1 cellular context compared by ENCODE assay signal in the genomic region with DNA sequence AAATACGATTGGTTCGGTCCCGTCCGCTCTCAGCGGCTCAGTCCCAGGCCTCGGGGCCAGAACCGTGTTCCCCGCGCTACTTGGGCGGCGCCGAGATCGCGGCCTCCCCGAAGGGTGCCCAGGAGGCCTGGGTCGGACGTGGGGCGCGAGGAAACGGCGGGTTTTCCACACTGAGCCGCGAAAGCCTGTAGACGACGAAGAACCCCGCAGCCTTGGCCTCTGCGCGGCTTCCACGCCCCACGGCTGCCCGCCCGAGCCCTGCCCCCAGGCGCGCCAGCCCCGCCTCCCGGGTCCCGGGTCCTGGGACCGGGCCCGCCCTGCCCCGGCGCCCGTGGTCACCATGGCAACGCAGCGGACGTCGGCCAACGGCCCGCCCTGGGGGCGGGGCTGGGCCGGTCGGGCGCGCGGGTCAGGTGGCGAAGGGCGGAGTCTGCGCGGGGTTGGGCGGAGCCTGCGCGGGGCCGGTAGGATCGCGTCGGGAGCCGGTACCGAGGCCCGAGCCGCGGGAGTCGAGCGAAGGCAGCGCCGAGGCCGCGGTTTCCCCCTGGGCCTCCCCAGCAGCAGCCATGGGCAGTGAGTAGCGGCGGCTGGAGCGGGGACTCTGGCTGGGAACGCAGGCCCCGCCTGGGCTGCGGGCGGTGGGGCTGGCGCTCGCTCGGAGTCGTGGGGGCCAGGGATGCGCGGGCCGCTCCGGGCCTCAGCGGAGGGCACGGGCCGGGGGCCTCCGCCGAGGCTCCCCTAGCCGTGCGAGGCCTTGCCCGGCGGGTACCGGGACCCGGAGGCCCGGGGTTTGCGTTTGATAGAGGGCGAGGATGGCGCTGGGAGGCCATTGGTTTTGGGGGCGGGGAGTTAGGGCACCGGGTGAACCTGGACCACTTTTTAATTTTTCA.
A peak's percentile ranks its signal among the peaks of the same experiment; 100 is the strongest.
TF ChIP-seq lines count a peak whose summit lies in the region.

A gene (plus strand): TSS at position 456 of the 890 bp plus-strand sequence. CDS start 111 bp downstream, at position 567.

TF ChIP-seq in HepG2, 621 proteins besides CTCF, POLR2A, EP300 and RAD21 (continued from another document and continues in another):
- TF ChIP-seq, protein P1, sequence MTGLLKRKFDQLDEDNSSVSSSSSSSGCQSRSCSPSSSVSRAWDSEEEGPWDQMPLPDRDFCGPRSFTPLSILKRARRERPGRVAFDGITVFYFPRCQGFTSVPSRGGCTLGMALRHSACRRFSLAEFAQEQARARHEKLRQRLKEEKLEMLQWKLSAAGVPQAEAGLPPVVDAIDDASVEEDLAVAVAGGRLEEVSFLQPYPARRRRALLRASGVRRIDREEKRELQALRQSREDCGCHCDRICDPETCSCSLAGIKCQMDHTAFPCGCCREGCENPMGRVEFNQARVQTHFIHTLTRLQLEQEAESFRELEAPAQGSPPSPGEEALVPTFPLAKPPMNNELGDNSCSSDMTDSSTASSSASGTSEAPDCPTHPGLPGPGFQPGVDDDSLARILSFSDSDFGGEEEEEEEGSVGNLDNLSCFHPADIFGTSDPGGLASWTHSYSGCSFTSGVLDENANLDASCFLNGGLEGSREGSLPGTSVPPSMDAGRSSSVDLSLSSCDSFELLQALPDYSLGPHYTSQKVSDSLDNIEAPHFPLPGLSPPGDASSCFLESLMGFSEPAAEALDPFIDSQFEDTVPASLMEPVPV (CRISPR knock-in tag; IDR thresholded peaks at IDR 0.05) = peak; percentile 69; the same call in 1 of the 2 replicates
- TF ChIP-seq, protein P2, sequence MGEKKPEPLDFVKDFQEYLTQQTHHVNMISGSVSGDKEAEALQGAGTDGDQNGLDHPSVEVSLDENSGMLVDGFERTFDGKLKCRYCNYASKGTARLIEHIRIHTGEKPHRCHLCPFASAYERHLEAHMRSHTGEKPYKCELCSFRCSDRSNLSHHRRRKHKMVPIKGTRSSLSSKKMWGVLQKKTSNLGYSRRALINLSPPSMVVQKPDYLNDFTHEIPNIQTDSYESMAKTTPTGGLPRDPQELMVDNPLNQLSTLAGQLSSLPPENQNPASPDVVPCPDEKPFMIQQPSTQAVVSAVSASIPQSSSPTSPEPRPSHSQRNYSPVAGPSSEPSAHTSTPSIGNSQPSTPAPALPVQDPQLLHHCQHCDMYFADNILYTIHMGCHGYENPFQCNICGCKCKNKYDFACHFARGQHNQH (CRISPR knock-in tag; IDR thresholded peaks at IDR 0.05) = no peak; the same call in 1 of the 2 replicates
- TF ChIP-seq PAWR (CRISPR knock-in tag; IDR thresholded peaks at IDR 0.05; ENCODE audit: borderline replicate concordance) (no peak), ZNF33A (CRISPR knock-in tag; IDR thresholded peaks at IDR 0.05; ENCODE audit: borderline replicate concordance) (no peak), RFXANK (CRISPR knock-in tag; IDR thresholded peaks at IDR 0.05) (no peak), ELF3 (CRISPR knock-in tag; IDR thresholded peaks at IDR 0.05) (no peak), ZNF724P (CRISPR knock-in tag; IDR thresholded peaks at IDR 0.05; ENCODE audit: borderline replicate concordance) (0 out of 2 replicates have a peak, but pooled peaks have one; percentile 59), ZNF382 (CRISPR knock-in tag; IDR thresholded peaks at IDR 0.05; ENCODE audit: borderline replicate concordance) (no peak), ASH2L (IDR thresholded peaks at IDR 0.05; ENCODE audit: insufficient read length, low read depth, low read length) (peak; percentile 66), KAT7 (CRISPR knock-in tag; IDR thresholded peaks at IDR 0.05; ENCODE audit: borderline replicate concordance) (0 out of 2 replicates have a peak, but pooled peaks have one; percentile 49), NR2F2 (IDR thresholded peaks at IDR 0.05; ENCODE audit: borderline replicate concordance, low read depth) (no peak)
- TF ChIP-seq, protein P3, sequence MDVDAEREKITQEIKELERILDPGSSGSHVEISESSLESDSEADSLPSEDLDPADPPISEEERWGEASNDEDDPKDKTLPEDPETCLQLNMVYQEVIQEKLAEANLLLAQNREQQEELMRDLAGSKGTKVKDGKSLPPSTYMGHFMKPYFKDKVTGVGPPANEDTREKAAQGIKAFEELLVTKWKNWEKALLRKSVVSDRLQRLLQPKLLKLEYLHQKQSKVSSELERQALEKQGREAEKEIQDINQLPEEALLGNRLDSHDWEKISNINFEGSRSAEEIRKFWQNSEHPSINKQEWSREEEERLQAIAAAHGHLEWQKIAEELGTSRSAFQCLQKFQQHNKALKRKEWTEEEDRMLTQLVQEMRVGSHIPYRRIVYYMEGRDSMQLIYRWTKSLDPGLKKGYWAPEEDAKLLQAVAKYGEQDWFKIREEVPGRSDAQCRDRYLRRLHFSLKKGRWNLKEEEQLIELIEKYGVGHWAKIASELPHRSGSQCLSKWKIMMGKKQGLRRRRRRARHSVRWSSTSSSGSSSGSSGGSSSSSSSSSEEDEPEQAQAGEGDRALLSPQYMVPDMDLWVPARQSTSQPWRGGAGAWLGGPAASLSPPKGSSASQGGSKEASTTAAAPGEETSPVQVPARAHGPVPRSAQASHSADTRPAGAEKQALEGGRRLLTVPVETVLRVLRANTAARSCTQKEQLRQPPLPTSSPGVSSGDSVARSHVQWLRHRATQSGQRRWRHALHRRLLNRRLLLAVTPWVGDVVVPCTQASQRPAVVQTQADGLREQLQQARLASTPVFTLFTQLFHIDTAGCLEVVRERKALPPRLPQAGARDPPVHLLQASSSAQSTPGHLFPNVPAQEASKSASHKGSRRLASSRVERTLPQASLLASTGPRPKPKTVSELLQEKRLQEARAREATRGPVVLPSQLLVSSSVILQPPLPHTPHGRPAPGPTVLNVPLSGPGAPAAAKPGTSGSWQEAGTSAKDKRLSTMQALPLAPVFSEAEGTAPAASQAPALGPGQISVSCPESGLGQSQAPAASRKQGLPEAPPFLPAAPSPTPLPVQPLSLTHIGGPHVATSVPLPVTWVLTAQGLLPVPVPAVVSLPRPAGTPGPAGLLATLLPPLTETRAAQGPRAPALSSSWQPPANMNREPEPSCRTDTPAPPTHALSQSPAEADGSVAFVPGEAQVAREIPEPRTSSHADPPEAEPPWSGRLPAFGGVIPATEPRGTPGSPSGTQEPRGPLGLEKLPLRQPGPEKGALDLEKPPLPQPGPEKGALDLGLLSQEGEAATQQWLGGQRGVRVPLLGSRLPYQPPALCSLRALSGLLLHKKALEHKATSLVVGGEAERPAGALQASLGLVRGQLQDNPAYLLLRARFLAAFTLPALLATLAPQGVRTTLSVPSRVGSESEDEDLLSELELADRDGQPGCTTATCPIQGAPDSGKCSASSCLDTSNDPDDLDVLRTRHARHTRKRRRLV (CRISPR knock-in tag; IDR thresholded peaks at IDR 0.05) = no peak
- TF ChIP-seq, protein P4, sequence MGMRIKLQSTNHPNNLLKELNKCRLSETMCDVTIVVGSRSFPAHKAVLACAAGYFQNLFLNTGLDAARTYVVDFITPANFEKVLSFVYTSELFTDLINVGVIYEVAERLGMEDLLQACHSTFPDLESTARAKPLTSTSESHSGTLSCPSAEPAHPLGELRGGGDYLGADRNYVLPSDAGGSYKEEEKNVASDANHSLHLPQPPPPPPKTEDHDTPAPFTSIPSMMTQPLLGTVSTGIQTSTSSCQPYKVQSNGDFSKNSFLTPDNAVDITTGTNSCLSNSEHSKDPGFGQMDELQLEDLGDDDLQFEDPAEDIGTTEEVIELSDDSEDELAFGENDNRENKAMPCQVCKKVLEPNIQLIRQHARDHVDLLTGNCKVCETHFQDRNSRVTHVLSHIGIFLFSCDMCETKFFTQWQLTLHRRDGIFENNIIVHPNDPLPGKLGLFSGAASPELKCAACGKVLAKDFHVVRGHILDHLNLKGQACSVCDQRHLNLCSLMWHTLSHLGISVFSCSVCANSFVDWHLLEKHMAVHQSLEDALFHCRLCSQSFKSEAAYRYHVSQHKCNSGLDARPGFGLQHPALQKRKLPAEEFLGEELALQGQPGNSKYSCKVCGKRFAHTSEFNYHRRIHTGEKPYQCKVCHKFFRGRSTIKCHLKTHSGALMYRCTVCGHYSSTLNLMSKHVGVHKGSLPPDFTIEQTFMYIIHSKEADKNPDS (CRISPR knock-in tag; IDR thresholded peaks at IDR 0.05) = no peak
- TF ChIP-seq, protein P5, sequence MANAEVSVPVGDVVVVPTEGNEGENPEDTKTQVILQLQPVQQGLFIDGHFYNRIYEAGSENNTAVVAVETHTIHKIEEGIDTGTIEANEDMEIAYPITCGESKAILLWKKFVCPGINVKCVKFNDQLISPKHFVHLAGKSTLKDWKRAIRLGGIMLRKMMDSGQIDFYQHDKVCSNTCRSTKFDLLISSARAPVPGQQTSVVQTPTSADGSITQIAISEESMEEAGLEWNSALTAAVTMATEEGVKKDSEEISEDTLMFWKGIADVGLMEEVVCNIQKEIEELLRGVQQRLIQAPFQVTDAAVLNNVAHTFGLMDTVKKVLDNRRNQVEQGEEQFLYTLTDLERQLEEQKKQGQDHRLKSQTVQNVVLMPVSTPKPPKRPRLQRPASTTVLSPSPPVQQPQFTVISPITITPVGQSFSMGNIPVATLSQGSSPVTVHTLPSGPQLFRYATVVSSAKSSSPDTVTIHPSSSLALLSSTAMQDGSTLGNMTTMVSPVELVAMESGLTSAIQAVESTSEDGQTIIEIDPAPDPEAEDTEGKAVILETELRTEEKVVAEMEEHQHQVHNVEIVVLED (CRISPR knock-in tag; IDR thresholded peaks at IDR 0.05; ENCODE audit: borderline replicate concordance) = no peak
- TF ChIP-seq, protein P6, sequence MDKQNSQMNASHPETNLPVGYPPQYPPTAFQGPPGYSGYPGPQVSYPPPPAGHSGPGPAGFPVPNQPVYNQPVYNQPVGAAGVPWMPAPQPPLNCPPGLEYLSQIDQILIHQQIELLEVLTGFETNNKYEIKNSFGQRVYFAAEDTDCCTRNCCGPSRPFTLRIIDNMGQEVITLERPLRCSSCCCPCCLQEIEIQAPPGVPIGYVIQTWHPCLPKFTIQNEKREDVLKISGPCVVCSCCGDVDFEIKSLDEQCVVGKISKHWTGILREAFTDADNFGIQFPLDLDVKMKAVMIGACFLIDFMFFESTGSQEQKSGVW (CRISPR knock-in tag; IDR thresholded peaks at IDR 0.05; ENCODE audit: borderline replicate concordance) = no peak
- TF ChIP-seq, protein P7, sequence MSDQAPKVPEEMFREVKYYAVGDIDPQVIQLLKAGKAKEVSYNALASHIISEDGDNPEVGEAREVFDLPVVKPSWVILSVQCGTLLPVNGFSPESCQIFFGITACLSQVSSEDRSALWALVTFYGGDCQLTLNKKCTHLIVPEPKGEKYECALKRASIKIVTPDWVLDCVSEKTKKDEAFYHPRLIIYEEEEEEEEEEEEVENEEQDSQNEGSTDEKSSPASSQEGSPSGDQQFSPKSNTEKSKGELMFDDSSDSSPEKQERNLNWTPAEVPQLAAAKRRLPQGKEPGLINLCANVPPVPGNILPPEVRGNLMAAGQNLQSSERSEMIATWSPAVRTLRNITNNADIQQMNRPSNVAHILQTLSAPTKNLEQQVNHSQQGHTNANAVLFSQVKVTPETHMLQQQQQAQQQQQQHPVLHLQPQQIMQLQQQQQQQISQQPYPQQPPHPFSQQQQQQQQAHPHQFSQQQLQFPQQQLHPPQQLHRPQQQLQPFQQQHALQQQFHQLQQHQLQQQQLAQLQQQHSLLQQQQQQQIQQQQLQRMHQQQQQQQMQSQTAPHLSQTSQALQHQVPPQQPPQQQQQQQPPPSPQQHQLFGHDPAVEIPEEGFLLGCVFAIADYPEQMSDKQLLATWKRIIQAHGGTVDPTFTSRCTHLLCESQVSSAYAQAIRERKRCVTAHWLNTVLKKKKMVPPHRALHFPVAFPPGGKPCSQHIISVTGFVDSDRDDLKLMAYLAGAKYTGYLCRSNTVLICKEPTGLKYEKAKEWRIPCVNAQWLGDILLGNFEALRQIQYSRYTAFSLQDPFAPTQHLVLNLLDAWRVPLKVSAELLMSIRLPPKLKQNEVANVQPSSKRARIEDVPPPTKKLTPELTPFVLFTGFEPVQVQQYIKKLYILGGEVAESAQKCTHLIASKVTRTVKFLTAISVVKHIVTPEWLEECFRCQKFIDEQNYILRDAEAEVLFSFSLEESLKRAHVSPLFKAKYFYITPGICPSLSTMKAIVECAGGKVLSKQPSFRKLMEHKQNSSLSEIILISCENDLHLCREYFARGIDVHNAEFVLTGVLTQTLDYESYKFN (CRISPR knock-in tag; conservative IDR thresholded peaks at IDR 0.05) = no peak; the same call in 1 of the 2 replicates
- TF ChIP-seq, protein P8, sequence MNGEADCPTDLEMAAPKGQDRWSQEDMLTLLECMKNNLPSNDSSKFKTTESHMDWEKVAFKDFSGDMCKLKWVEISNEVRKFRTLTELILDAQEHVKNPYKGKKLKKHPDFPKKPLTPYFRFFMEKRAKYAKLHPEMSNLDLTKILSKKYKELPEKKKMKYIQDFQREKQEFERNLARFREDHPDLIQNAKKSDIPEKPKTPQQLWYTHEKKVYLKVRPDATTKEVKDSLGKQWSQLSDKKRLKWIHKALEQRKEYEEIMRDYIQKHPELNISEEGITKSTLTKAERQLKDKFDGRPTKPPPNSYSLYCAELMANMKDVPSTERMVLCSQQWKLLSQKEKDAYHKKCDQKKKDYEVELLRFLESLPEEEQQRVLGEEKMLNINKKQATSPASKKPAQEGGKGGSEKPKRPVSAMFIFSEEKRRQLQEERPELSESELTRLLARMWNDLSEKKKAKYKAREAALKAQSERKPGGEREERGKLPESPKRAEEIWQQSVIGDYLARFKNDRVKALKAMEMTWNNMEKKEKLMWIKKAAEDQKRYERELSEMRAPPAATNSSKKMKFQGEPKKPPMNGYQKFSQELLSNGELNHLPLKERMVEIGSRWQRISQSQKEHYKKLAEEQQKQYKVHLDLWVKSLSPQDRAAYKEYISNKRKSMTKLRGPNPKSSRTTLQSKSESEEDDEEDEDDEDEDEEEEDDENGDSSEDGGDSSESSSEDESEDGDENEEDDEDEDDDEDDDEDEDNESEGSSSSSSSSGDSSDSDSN (CRISPR knock-in tag; IDR thresholded peaks at IDR 0.05) = peak; percentile 66; the same call in 1 of the 2 replicates
